ENCODE assay signal across 16 cellular contexts in the genomic region with DNA sequence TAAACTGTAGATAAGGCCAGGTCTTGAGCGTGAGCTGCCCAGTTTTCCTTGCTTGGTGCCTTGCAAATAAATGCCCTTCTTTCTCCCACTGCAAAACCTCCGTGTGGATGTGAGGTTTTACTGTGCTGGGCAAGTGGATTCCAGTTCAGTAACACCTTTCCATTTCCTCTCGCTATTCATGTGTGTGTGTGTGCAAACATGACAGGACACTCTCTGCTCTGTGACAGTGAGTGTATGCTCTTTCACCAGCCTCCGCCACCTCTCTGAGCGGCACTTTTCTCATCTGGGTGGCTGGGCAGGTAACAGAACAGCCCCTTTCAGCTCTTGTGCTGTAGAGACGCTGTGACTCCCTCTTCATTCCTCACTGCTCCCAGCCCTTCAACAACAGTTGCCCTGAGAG.
"Had no signal": no experiment of that assay in that cellular context is flagged by ENCODE, and none has a peak within 500 bp of the region (broad histone marks: within the 10 kb centered on the region; RNA-seq: fewer than 3 reads in every experiment).

No MANE protein-coding gene starts in this region.

- ATAC-seq: stimulated activated naive B cell treated with anti-CD40 and anti-IgM and Interleukin-4, amounts not matched to agents 10 μg/mL and 1 μg/mL and 100 μg/mL, for 72 hours had no signal

- H3K36me3 ChIP-seq: cardiac muscle cell, esophagus squamous epithelium, left ventricle myocardium inferior, sigmoid colon, spleen, tibial artery had no signal

- H3K36me3 Mint-ChIP-seq: activated naive CD4-positive, alpha-beta T cell treated with anti-CD3 and anti-CD28 coated beads, Interleukin-2, amount 10 ng/mL, durations not matched to agents 7 days and 5 days; memory B cell; stimulated activated naive B cell treated with anti-CD40 and anti-IgM and Interleukin-4, amounts not matched to agents 10 μg/mL and 1 μg/mL and 100 μg/mL, for 72 hours had no signal

- DNase-seq: activated CD4-positive, alpha-beta T cell treated with anti-CD3 and anti-CD28 coated beads, Interleukin-2, amount 50 U/mL, for 4 hours; activated CD4-positive, CD25-positive, alpha-beta regulatory T cell treated with anti-CD3 and anti-CD28 coated beads, Interleukin-2, amount 50 U/mL, for 72 hours; activated naive CD4-positive, alpha-beta T cell treated with anti-CD3 and anti-CD28 coated beads, Interleukin-2, amount 10 ng/mL, durations not matched to agents 7 days and 5 days; esophagus squamous epithelium; hypothalamus; left ventricle myocardium inferior; sigmoid colon; spleen; stimulated activated CD4-positive, alpha-beta T cell treated with anti-CD3 and anti-CD28 coated beads, Interleukin-1b, Interleukin-23, amount 100 ng/mL, for 48 hours; stimulated activated naive B cell treated with anti-CD40 and anti-IgM and Interleukin-4, amounts not matched to agents 10 μg/mL and 1 μg/mL and 100 μg/mL, for 72 hours; SW 1271; tibial artery had no signal

- H3K27ac ChIP-seq: cardiac muscle cell, esophagus squamous epithelium, left ventricle myocardium inferior, sigmoid colon, spleen, tibial artery had no signal

- H3K4me3 ChIP-seq: cardiac muscle cell, esophagus squamous epithelium, left ventricle myocardium inferior, sigmoid colon, spleen, tibial artery had no signal

- H3K27ac Mint-ChIP-seq: activated naive CD4-positive, alpha-beta T cell treated with anti-CD3 and anti-CD28 coated beads, Interleukin-2, amount 10 ng/mL, durations not matched to agents 7 days and 5 days; activated T-helper 2 cell treated with anti-CD3 and anti-CD28 coated beads, Interferon-gamma antibody, Interleukin-2, Interleukin-4, amounts not matched to agents 10 μg/mL and 5 μg/mL and 100 μg/mL, durations not matched to agents 14 hours and 24 hours and 36 hours; memory B cell; stimulated activated naive B cell treated with anti-CD40 and anti-IgM and Interleukin-4, amounts not matched to agents 10 μg/mL and 1 μg/mL and 100 μg/mL, for 72 hours had no signal

- H3K9me3 ChIP-seq: esophagus squamous epithelium, left ventricle myocardium inferior, sigmoid colon, spleen, tibial artery had no signal

- H3K4me3 Mint-ChIP-seq: activated naive CD4-positive, alpha-beta T cell treated with anti-CD3 and anti-CD28 coated beads, Interleukin-2, amount 10 ng/mL, durations not matched to agents 7 days and 5 days; memory B cell; nephron; stimulated activated naive B cell treated with anti-CD40 and anti-IgM and Interleukin-4, amounts not matched to agents 10 μg/mL and 1 μg/mL and 100 μg/mL, for 72 hours had no signal

- H3K9me3 Mint-ChIP-seq: activated naive CD4-positive, alpha-beta T cell treated with anti-CD3 and anti-CD28 coated beads, Interleukin-2, amount 10 ng/mL, durations not matched to agents 7 days and 5 days; activated T-helper 2 cell treated with anti-CD3 and anti-CD28 coated beads, Interferon-gamma antibody, Interleukin-2, Interleukin-4, amounts not matched to agents 10 μg/mL and 5 μg/mL and 100 μg/mL, durations not matched to agents 14 hours and 24 hours and 36 hours; memory B cell; nephron; stimulated activated naive B cell treated with anti-CD40 and anti-IgM and Interleukin-4, amounts not matched to agents 10 μg/mL and 1 μg/mL and 100 μg/mL, for 72 hours had no signal

- H3K4me1 ChIP-seq: esophagus squamous epithelium, left ventricle myocardium inferior, sigmoid colon, tibial artery had no signal

- H3K4me1 Mint-ChIP-seq: memory B cell; stimulated activated naive B cell treated with anti-CD40 and anti-IgM and Interleukin-4, amounts not matched to agents 10 μg/mL and 1 μg/mL and 100 μg/mL, for 72 hours had no signal
